ENCODE assay signal across 33 cellular contexts in the genomic region with DNA sequence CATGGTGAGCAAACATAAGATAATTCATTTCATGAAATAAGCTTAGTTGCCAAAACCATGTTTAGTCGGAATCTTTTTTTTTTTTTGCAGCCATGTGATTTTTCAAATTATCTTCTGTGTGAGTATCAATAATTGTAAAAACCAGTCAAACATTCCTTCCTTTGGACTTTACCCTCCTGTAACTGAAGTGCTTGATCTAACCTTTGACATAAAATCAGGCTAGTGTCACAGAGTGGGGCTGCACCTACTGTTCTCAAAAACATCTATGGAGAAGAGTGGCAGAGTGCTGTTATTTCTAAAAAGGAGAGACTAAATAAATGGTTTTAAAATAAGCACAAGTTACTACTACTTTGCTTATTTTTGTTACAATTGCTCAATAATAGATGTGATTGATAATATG.
"Had no signal": no experiment of that assay in that cellular context is flagged by ENCODE, and none has a peak within 500 bp of the region (broad histone marks: within the 10 kb centered on the region; RNA-seq: fewer than 3 reads in every experiment).

No MANE protein-coding gene starts in this region.

- H3K27ac ChIP-seq: brain microvascular endothelial cell, coronary artery, dorsolateral prefrontal cortex, esophagus muscularis mucosa, foreskin keratinocyte, gastrocnemius medialis had no signal

- H3K4me1 Mint-ChIP-seq: activated CD4-positive, alpha-beta T cell treated with anti-CD3 and anti-CD28 coated beads, Interleukin-2, amount 10 ng/mL, durations not matched to agents 7 days and 5 days; activated T-helper 17 cell treated with anti-CD3 and anti-CD28 coated beads, Interleukin-2, amount 50 U/mL, for 72 hours; central memory CD8-positive, alpha-beta T cell had no signal

- H3K36me3 ChIP-seq: brain microvascular endothelial cell, esophagus muscularis mucosa, gastrocnemius medialis had no signal

- H3K4me1 ChIP-seq: esophagus muscularis mucosa, foreskin keratinocyte, gastrocnemius medialis had no signal

- H3K4me3 Mint-ChIP-seq: activated CD4-positive, alpha-beta T cell treated with anti-CD3 and anti-CD28 coated beads for 36 hours; activated CD4-positive, alpha-beta T cell treated with anti-CD3 and anti-CD28 coated beads, Interleukin-2, amount 10 ng/mL, durations not matched to agents 7 days and 5 days; activated CD8-positive, alpha-beta T cell treated with anti-CD3 and anti-CD28 coated beads for 36 hours; activated naive CD8-positive, alpha-beta T cell; activated T-cell treated with anti-CD3 and anti-CD28 coated beads, Interleukin-2, amount 50 U/mL, for 4 hours; activated T-helper 17 cell treated with anti-CD3 and anti-CD28 coated beads, Interleukin-2, amount 50 U/mL, for 72 hours; central memory CD8-positive, alpha-beta T cell; dendritic cell treated with granulocyte-macrophage colony-stimulating factor and Interleukin-4, amounts not matched to agents 40 ng/mL and 50 ng/mL, for 4 days; T-helper 17 cell; T-helper 2 cell treated with Interferon-gamma antibody and Interleukin-4, amounts not matched to agents 5 μg/mL and 100 μg/mL, for 36 hours had no signal

- FAIRE-seq: astrocyte, bronchial epithelial cell had no signal

- DNase-seq: activated CD4-positive, alpha-beta T cell treated with anti-CD3 and anti-CD28 coated beads for 36 hours; activated CD4-positive, alpha-beta T cell treated with anti-CD3 and anti-CD28 coated beads, Interleukin-2, amount 10 ng/mL, durations not matched to agents 7 days and 5 days; activated CD4-positive, alpha-beta T cell treated with anti-CD3 and anti-CD28 coated beads, Interleukin-2, amount 50 U/mL, for 4 hours; activated CD4-positive, CD25-positive, alpha-beta regulatory T cell; activated CD4-positive, CD25-positive, alpha-beta regulatory T cell treated with anti-CD3 and anti-CD28 coated beads, Interleukin-2, amount 50 U/mL, for 72 hours; activated CD8-positive, alpha-beta memory T cell treated with anti-CD3 and anti-CD28 coated beads for 24 hours; activated CD8-positive, alpha-beta T cell treated with anti-CD3 and anti-CD28 coated beads for 36 hours; activated effector memory CD4-positive, alpha-beta T cell treated with Interleukin-2 at 50 U/mL for 16 hours; activated gamma-delta T cell treated with Interleukin-2 at 50 U/mL for 16 hours; activated naive CD4-positive, alpha-beta T cell treated with anti-CD3 and anti-CD28 coated beads, Interleukin-2, amount 50 U/mL, for 16 hours; activated naive CD4-positive, alpha-beta T cell treated with Interleukin-2 at 50 U/mL for 16 hours; activated T-cell treated with anti-CD3 and anti-CD28 coated beads, Interleukin-2, amount 50 U/mL, for 4 hours; amniotic stem cell; anterior cingulate cortex; brain microvascular endothelial cell; dorsolateral prefrontal cortex; effector memory CD4-positive, alpha-beta T cell; erythroblast; foreskin keratinocyte; gastrocnemius medialis; glutamatergic neuron; T-helper 1 cell; T-helper 17 cell; T1000 had no signal

- ATAC-seq: activated CD4-positive, alpha-beta T cell treated with anti-CD3 and anti-CD28 coated beads for 36 hours; activated CD8-positive, alpha-beta T cell treated with anti-CD3 and anti-CD28 coated beads for 36 hours; activated T-cell treated with anti-CD3 and anti-CD28 coated beads, Interleukin-2, amount 50 U/mL, for 4 hours; activated T-helper 17 cell treated with anti-CD3 and anti-CD28 coated beads, Interleukin-2, amount 50 U/mL, for 72 hours; foreskin keratinocyte; gastrocnemius medialis; T-helper 17 cell had no signal

- H3K27me3 ChIP-seq: brain microvascular endothelial cell, dorsolateral prefrontal cortex, esophagus muscularis mucosa, foreskin keratinocyte, gastrocnemius medialis had no signal

- H3K27me3 Mint-ChIP-seq: activated CD4-positive, alpha-beta T cell treated with anti-CD3 and anti-CD28 coated beads for 36 hours; activated CD4-positive, alpha-beta T cell treated with anti-CD3 and anti-CD28 coated beads, Interleukin-2, amount 10 ng/mL, durations not matched to agents 7 days and 5 days; activated CD8-positive, alpha-beta T cell treated with anti-CD3 and anti-CD28 coated beads for 36 hours; activated naive CD8-positive, alpha-beta T cell; activated T-helper 17 cell treated with anti-CD3 and anti-CD28 coated beads, Interleukin-2, amount 50 U/mL, for 72 hours; central memory CD8-positive, alpha-beta T cell had no signal

- H3K27ac Mint-ChIP-seq: activated CD4-positive, alpha-beta T cell treated with anti-CD3 and anti-CD28 coated beads for 36 hours; activated CD4-positive, alpha-beta T cell treated with anti-CD3 and anti-CD28 coated beads, Interleukin-2, amount 10 ng/mL, durations not matched to agents 7 days and 5 days; activated CD8-positive, alpha-beta T cell treated with anti-CD3 and anti-CD28 coated beads for 36 hours; activated naive CD8-positive, alpha-beta T cell; activated T-helper 17 cell treated with anti-CD3 and anti-CD28 coated beads, Interleukin-2, amount 50 U/mL, for 72 hours; dendritic cell treated with granulocyte-macrophage colony-stimulating factor and Interleukin-4, amounts not matched to agents 40 ng/mL and 50 ng/mL, for 4 days; T-helper 17 cell; T-helper 2 cell treated with Interferon-gamma antibody and Interleukin-4, amounts not matched to agents 5 μg/mL and 100 μg/mL, for 36 hours had no signal

- H3K9me3 ChIP-seq: esophagus muscularis mucosa, gastrocnemius medialis had no signal

- H3K4me3 ChIP-seq: coronary artery, dorsolateral prefrontal cortex, esophagus muscularis mucosa, gastrocnemius medialis had no signal

- H3K9me3 Mint-ChIP-seq: activated CD4-positive, alpha-beta T cell treated with anti-CD3 and anti-CD28 coated beads, Interleukin-2, amount 10 ng/mL, durations not matched to agents 7 days and 5 days; central memory CD8-positive, alpha-beta T cell; T-helper 2 cell treated with Interferon-gamma antibody and Interleukin-4, amounts not matched to agents 5 μg/mL and 100 μg/mL, for 36 hours had no signal
